In genomic region chr17:79952265-79952877, GRCh38 we compare ENCODE assay signal across 13 cellular contexts.
DNase-seq lines count a peak whose midpoint lies in the region; ATAC-seq and TF ChIP-seq lines count a peak whose summit lies in the region.
"Had no signal": no experiment of that assay in that cellular context is flagged by ENCODE, and none has a peak within 500 bp of the region (broad histone marks: within the 10 kb centered on the region; RNA-seq: fewer than 3 reads in every experiment).

No MANE protein-coding gene starts in this region.

- POLR2A ChIA-PET in IMR-90 (lab: Charles Lee; ENCODE audit: unreplicated experiment), result no interaction called here

- no peak overlapping the region for H3K4ac ChIP-seq in IMR-90 (ENCODE audit: low read depth, low read length)

- no peak for DNase-seq in IMR-90
- DNase-seq in caudate nucleus (lab: John Stamatoyannopoulos, UW), result no peak
- peak in 1 of 2 experiments; percentile 10 for DNase-seq in mesothelial cell of epicardium (ENCODE audit: low spot score in 2 of 2, unreplicated experiment in 2 of 2)
- DNase-seq in substantia nigra (lab: John Stamatoyannopoulos, UW), result no peak
- no peak for DNase-seq in NCI-H226
- DNase-seq in Calu3, result no peak
- DNase-seq: activated CD8-positive, alpha-beta T cell treated with anti-CD3 and anti-CD28 coated beads for 36 hours; activated naive CD4-positive, alpha-beta T cell treated with anti-CD3 and anti-CD28 coated beads for 36 hours; cortex of kidney; Kasumi-1; NCI-H2107 had no signal

- no peak overlapping the region; the same call in 1 of the 2 replicates for H3K4me2 ChIP-seq in IMR-90 (ENCODE audit: low read depth, low read length)

- H3K27me3 Mint-ChIP-seq in mesothelial cell of epicardium (ENCODE audit: low read depth) (no peaks in the 10 kb centered on the region), Calu3 (ENCODE audit: unreplicated experiment) (no peaks in the 10 kb centered on the region)
- H3K27me3 Mint-ChIP-seq: activated CD8-positive, alpha-beta T cell treated with anti-CD3 and anti-CD28 coated beads for 36 hours; stimulated activated naive CD8-positive, alpha-beta T cell treated with anti-CD3 and anti-CD28 coated beads, Interleukin-15, Interleukin-2, amounts not matched to agents 100 ng/mL and 50 ng/mL, for 24 hours had no signal

- H3K79me1 ChIP-seq in IMR-90 (ENCODE audit: low read depth in 1 of 2, low read length in 2 of 2), result peaks cover 9 to 23% of the 10 kb centered on the region in 2 experiments; a peak in 3 of 4 replicates

- in situ Hi-C loops in IMR-90 (cut with MboI; ENCODE audit: low sequenced_read_pairs), result no loop called here

- peaks cover 24% of the 10 kb centered on the region for H4K20me1 ChIP-seq in IMR-90 (ENCODE audit: insufficient read depth, low read length)

- CTCF ChIA-PET in IMR-90 (lab: Yijun Ruan, JAX), result no interaction called here
- CTCF ChIA-PET in Calu3 (lab: Charles Lee), result no interaction called here

- ATAC-seq in IMR-90 (ENCODE audit: low read depth) (peak; percentile 31; the same call in 1 of the 2 replicates), HG03280 (IDR thresholded peaks at IDR 0.05; ENCODE audit: unreplicated experiment) (no peak)
- ATAC-seq: activated CD8-positive, alpha-beta T cell treated with anti-CD3 and anti-CD28 coated beads for 36 hours had no signal

- peaks cover 21% of the 10 kb centered on the region for H3K36me3 ChIP-seq in IMR-90 (ENCODE audit: control insufficient read depth, insufficient read depth, low read length)

- H3K18ac ChIP-seq in IMR-90 (ENCODE audit: low read depth, low read length), result no peak overlapping the region

- H3K4me3 Mint-ChIP-seq in mesothelial cell of epicardium, result peak overlapping the region; percentile 34
- H3K4me3 Mint-ChIP-seq in Calu3 (ENCODE audit: low read depth, unreplicated experiment), result no peak overlapping the region
- H3K4me3 Mint-ChIP-seq: activated CD8-positive, alpha-beta T cell treated with anti-CD3 and anti-CD28 coated beads for 36 hours; activated naive CD4-positive, alpha-beta T cell treated with anti-CD3 and anti-CD28 coated beads for 36 hours; stimulated activated naive CD8-positive, alpha-beta T cell treated with anti-CD3 and anti-CD28 coated beads, Interleukin-15, Interleukin-2, amounts not matched to agents 100 ng/mL and 50 ng/mL, for 24 hours had no signal

- no peak overlapping the region for H3K56ac ChIP-seq in IMR-90 (ENCODE audit: extremely low read depth, insufficient read depth, low read length)

- H3K9me3 Mint-ChIP-seq in mesothelial cell of epicardium (no peaks in the 10 kb centered on the region), Calu3 (ENCODE audit: low read depth, unreplicated experiment) (no peaks in the 10 kb centered on the region)
- H3K9me3 Mint-ChIP-seq: activated CD8-positive, alpha-beta T cell treated with anti-CD3 and anti-CD28 coated beads for 36 hours; activated naive CD4-positive, alpha-beta T cell treated with anti-CD3 and anti-CD28 coated beads for 36 hours; stimulated activated naive CD8-positive, alpha-beta T cell treated with anti-CD3 and anti-CD28 coated beads, Interleukin-15, Interleukin-2, amounts not matched to agents 100 ng/mL and 50 ng/mL, for 24 hours had no signal

- dilution Hi-C loops in IMR-90 (cut with HindIII; ENCODE audit: low sequenced_read_pairs, unreplicated experiment), result no loop called here

- no peak overlapping the region for H3K14ac ChIP-seq in IMR-90 (replicated peaks; ENCODE audit: low read depth, low read length)

- H3K36me3 Mint-ChIP-seq in mesothelial cell of epicardium (peaks cover 15% of the 10 kb centered on the region), Calu3 (ENCODE audit: insufficient read depth, unreplicated experiment) (peaks cover 11% of the 10 kb centered on the region)

- no peak for TF ChIP-seq RAD21 in IMR-90 (IDR thresholded peaks at IDR 0.05; ENCODE audit: low read length)

- no peak overlapping the region for H3K9ac ChIP-seq in IMR-90 (ENCODE audit: low read depth, low read length)

- H2AK9ac ChIP-seq in IMR-90 (replicated peaks; ENCODE audit: low read depth, low read length, poor library complexity), result peak overlapping the region; percentile 65

- H3K4me1 Mint-ChIP-seq in mesothelial cell of epicardium (peaks cover 35% of the 10 kb centered on the region), Calu3 (ENCODE audit: low read depth, unreplicated experiment) (no peaks in the 10 kb centered on the region)

- H2AK5ac ChIP-seq in IMR-90 (ENCODE audit: low read depth, low read length), result no peak overlapping the region

- BruUV-seq in IMR-90 (replicated peaks; lab: Mats Ljungman, UMichigan) (no TSS peak), Calu3 (replicated peaks; lab: Mats Ljungman, UMichigan) (no TSS peak)

- no peak overlapping the region for H3K4me3 ChIP-seq in IMR-90 (ENCODE audit: insufficient read depth, low read depth, low read length)

- no peak overlapping the region for H3K23ac ChIP-seq in IMR-90 (ENCODE audit: low read depth, low read length)

- H2BK15ac ChIP-seq in IMR-90 (ENCODE audit: low read depth, low read length), result no peak overlapping the region

- no peak for TF ChIP-seq POLR2A in IMR-90 (IDR thresholded peaks at IDR 0.05; ENCODE audit: low read depth, low read length)

- intact Hi-C loops in IMR-90 (cut with micrococcal nuclease) (no loop called here), Calu3 (cut with micrococcal nuclease; ENCODE audit: unreplicated experiment) (no loop called here)

- H3K9me3 ChIP-seq in IMR-90 (ENCODE audit: control insufficient read depth, insufficient read depth, low read length), result no peaks in the 10 kb centered on the region

- H3K27ac ChIP-seq in IMR-90 (ENCODE audit: insufficient read depth, low read length) (no peak overlapping the region), caudate nucleus (ENCODE audit: low read depth, low read length) (peak overlapping the region; percentile 80), substantia nigra (ENCODE audit: low read depth, low read length, poor library complexity, severe bottlenecking) (peak overlapping the region; percentile 46)

- H4K91ac ChIP-seq in IMR-90 (ENCODE audit: insufficient read depth, low read depth, low read length), result no peak overlapping the region

- no peak overlapping the region for H2BK20ac ChIP-seq in IMR-90 (ENCODE audit: low read depth, low read length)

- no peak overlapping the region for H2BK5ac ChIP-seq in IMR-90 (ENCODE audit: low read depth, low read length, poor library complexity, severe bottlenecking)

- H3K4me1 ChIP-seq in IMR-90 (ENCODE audit: control insufficient read depth, insufficient read depth, low read length), result peaks cover 9% of the 10 kb centered on the region

- H3K9me1 ChIP-seq in IMR-90 (ENCODE audit: insufficient read depth, low read length), result peaks cover 6% of the 10 kb centered on the region; the same call in 1 of the 2 replicates

- no peak overlapping the region for H2BK120ac ChIP-seq in IMR-90 (ENCODE audit: low read depth, low read length)

- 0 out of 4 replicates have a peak overlapping the region, but pooled peaks of 1 of the 2 experiments have one; percentile 23 for H4K8ac ChIP-seq in IMR-90 (ENCODE audit: low read depth in 2 of 2, low read length in 2 of 2)

- no CpG with 5 or more reads among the region's 36 CpGs for WGBS in IMR-90 (ENCODE audit: extremely low coverage in 2 of 2, insufficient read length in 1 of 2), 2 experiments

- H3K27me3 ChIP-seq in IMR-90 (ENCODE audit: control insufficient read depth, insufficient read depth, low read length), result no peaks in the 10 kb centered on the region

- H3K27ac Mint-ChIP-seq in mesothelial cell of epicardium, result peak overlapping the region; percentile 78
- no peak overlapping the region for H3K27ac Mint-ChIP-seq in Calu3 (ENCODE audit: unreplicated experiment)
- H3K27ac Mint-ChIP-seq: activated CD8-positive, alpha-beta T cell treated with anti-CD3 and anti-CD28 coated beads for 36 hours; activated naive CD4-positive, alpha-beta T cell treated with anti-CD3 and anti-CD28 coated beads for 36 hours; stimulated activated naive CD8-positive, alpha-beta T cell treated with anti-CD3 and anti-CD28 coated beads, Interleukin-15, Interleukin-2, amounts not matched to agents 100 ng/mL and 50 ng/mL, for 24 hours had no signal

- H4K5ac ChIP-seq in IMR-90 (ENCODE audit: low read depth, low read length), result no peak overlapping the region

- TF ChIP-seq CTCF in IMR-90 (conservative IDR thresholded peaks at IDR 0.05; ENCODE audit: low read depth, low read length) (no peak), mesothelial cell of epicardium (IDR thresholded peaks at IDR 0.05; ENCODE audit: unreplicated experiment) (no peak), Calu3 (IDR thresholded peaks at IDR 0.05; ENCODE audit: unreplicated experiment) (no peak)

- H2AFZ ChIP-seq in IMR-90 (replicated peaks; ENCODE audit: low read length, poor library complexity), result peak overlapping the region; percentile 85

TF ChIP-seq in IMR-90, 13 proteins besides CTCF, POLR2A, EP300 and RAD21 (continues in another document):
- no peak for TF ChIP-seq ELK1 (IDR thresholded peaks at IDR 0.05; ENCODE audit: borderline replicate concordance, low read depth, low read length)
- no peak for TF ChIP-seq CEBPB (IDR thresholded peaks at IDR 0.05; ENCODE audit: low read depth, low read length)
- TF ChIP-seq RFX5 (IDR thresholded peaks at IDR 0.05; ENCODE audit: low read depth, low read length), result no peak
- no peak for TF ChIP-seq MAFK (IDR thresholded peaks at IDR 0.05; ENCODE audit: low read depth, low read length)
- no peak for TF ChIP-seq MXI1 (IDR thresholded peaks at IDR 0.05; ENCODE audit: borderline replicate concordance, low read depth, low read length)
- no peak for TF ChIP-seq SMC3 (IDR thresholded peaks at IDR 0.05; ENCODE audit: low read depth, low read length)
- TF ChIP-seq, protein P1, sequence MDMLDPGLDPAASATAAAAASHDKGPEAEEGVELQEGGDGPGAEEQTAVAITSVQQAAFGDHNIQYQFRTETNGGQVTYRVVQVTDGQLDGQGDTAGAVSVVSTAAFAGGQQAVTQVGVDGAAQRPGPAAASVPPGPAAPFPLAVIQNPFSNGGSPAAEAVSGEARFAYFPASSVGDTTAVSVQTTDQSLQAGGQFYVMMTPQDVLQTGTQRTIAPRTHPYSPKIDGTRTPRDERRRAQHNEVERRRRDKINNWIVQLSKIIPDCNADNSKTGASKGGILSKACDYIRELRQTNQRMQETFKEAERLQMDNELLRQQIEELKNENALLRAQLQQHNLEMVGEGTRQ (IDR thresholded peaks at IDR 0.05; ENCODE audit: low read depth, low read length), result no peak
- TF ChIP-seq NFE2L2 (IDR thresholded peaks at IDR 0.05; ENCODE audit: low read depth, low read length), result no peak
- TF ChIP-seq CHD1 (IDR thresholded peaks at IDR 0.05; ENCODE audit: low read depth, low read length), result no peak
- no peak for TF ChIP-seq BHLHE40 (IDR thresholded peaks at IDR 0.05; ENCODE audit: low read depth, low read length)
